Comparison of ENCODE assay signal across 1 cellular context in genomic region chr1:17053071-17053684, GRCh38.
A peak's percentile ranks its signal among the peaks of the same experiment; 100 is the strongest.
TF ChIP-seq lines count a peak whose summit lies in the region.

No MANE protein-coding gene starts in this region.

TF ChIP-seq in K562, 482 proteins besides CTCF, POLR2A, EP300 and RAD21 (continued from another document):
- TF ChIP-seq ARID4B (CRISPR knock-in tag; IDR thresholded peaks at IDR 0.05) (peak; percentile 52; the same call in 1 of the 2 replicates), PRMT5 (CRISPR knock-in tag; IDR thresholded peaks at IDR 0.05) (no peak), ZNF431 (CRISPR knock-in tag; IDR thresholded peaks at IDR 0.05) (peak; percentile 46; the same call in 1 of the 2 replicates), FOXP4 (CRISPR knock-in tag; IDR thresholded peaks at IDR 0.05; ENCODE audit: borderline replicate concordance) (no peak), FOXP1 (CRISPR knock-in tag; IDR thresholded peaks at IDR 0.05) (0 out of 2 replicates have a peak, but pooled peaks have one; percentile 33)
